In the genomic region with DNA sequence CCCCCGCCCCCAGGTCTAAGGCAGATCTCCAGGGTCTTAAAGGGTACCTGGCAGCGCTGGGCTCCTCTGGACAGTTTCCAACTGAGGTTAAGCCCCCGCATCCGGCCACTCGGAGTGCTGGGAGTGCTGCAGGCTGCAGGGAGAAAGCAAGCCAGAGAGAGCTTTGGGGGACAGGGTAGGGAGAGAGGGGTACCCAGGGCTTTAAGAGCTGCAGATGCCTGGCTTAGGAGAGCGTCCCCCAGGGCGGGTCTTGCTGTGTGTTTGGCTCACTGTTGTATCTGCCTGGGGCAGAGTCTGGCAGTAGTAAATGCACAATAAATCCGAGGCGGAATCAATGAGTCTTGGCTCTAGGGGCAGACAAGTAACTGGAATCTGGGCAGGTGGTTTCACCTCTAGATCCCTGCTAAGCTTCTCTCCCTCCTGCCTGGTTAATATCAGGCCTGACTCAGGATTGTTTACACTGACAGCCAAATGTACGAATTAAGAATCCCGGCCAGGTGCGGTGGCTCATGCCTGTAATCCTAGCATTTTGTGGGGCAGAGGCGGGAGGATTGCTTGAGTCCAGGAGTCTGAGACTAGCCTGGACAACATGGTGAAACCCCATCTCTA, we compare ENCODE assay signal across 1 cellular context.
TF ChIP-seq lines count a peak whose summit lies in the region.

No MANE protein-coding gene starts in this region.

TF ChIP-seq in IMR-90, 13 proteins besides CTCF, POLR2A, EP300 and RAD21:
- TF ChIP-seq RCOR1 (IDR thresholded peaks at IDR 0.05; ENCODE audit: insufficient replicate concordance, low read length), result no peak
- no peak for TF ChIP-seq CHD1 (IDR thresholded peaks at IDR 0.05; ENCODE audit: low read depth, low read length)
- TF ChIP-seq, protein P1, sequence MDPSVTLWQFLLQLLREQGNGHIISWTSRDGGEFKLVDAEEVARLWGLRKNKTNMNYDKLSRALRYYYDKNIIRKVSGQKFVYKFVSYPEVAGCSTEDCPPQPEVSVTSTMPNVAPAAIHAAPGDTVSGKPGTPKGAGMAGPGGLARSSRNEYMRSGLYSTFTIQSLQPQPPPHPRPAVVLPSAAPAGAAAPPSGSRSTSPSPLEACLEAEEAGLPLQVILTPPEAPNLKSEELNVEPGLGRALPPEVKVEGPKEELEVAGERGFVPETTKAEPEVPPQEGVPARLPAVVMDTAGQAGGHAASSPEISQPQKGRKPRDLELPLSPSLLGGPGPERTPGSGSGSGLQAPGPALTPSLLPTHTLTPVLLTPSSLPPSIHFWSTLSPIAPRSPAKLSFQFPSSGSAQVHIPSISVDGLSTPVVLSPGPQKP (IDR thresholded peaks at IDR 0.05; ENCODE audit: borderline replicate concordance, low read depth, low read length), result no peak
- no peak for TF ChIP-seq BHLHE40 (IDR thresholded peaks at IDR 0.05; ENCODE audit: low read depth, low read length)
- no peak for TF ChIP-seq MXI1 (IDR thresholded peaks at IDR 0.05; ENCODE audit: borderline replicate concordance, low read depth, low read length)
- TF ChIP-seq MAZ (IDR thresholded peaks at IDR 0.05; ENCODE audit: borderline replicate concordance, low read depth, low read length), result no peak
- TF ChIP-seq, protein P2, sequence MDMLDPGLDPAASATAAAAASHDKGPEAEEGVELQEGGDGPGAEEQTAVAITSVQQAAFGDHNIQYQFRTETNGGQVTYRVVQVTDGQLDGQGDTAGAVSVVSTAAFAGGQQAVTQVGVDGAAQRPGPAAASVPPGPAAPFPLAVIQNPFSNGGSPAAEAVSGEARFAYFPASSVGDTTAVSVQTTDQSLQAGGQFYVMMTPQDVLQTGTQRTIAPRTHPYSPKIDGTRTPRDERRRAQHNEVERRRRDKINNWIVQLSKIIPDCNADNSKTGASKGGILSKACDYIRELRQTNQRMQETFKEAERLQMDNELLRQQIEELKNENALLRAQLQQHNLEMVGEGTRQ (IDR thresholded peaks at IDR 0.05; ENCODE audit: low read depth, low read length), result no peak
- TF ChIP-seq NFE2L2 (IDR thresholded peaks at IDR 0.05; ENCODE audit: low read depth, low read length), result no peak
- TF ChIP-seq FOS (IDR thresholded peaks at IDR 0.05; ENCODE audit: low read depth, low read length), result no peak
- TF ChIP-seq CEBPB (IDR thresholded peaks at IDR 0.05; ENCODE audit: low read depth, low read length), result no peak
- no peak for TF ChIP-seq SMC3 (IDR thresholded peaks at IDR 0.05; ENCODE audit: low read depth, low read length)
- TF ChIP-seq MAFK (IDR thresholded peaks at IDR 0.05; ENCODE audit: low read depth, low read length), result no peak
- no peak for TF ChIP-seq RFX5 (IDR thresholded peaks at IDR 0.05; ENCODE audit: low read depth, low read length)
TF ChIP-seq in IMR-90: peak in this region for 0.
